ENCODE assay signal across 1 cellular context in genomic region chr15:99976811-99977271, GRCh38.
TF ChIP-seq lines count a peak whose summit lies in the region.

No MANE protein-coding gene starts in this region.

TF ChIP-seq in GM23338, 12 proteins besides CTCF, POLR2A, EP300 and RAD21 (continued from another document):
- TF ChIP-seq REST (IDR thresholded peaks at IDR 0.05; ENCODE audit: unreplicated experiment): no peak
- no peak for TF ChIP-seq ZNF331 (CRISPR knock-in tag; IDR thresholded peaks at IDR 0.05; ENCODE audit: low read depth)
- TF ChIP-seq EZH2phosphoT487 (IDR thresholded peaks at IDR 0.05; ENCODE audit: unreplicated experiment): no peak
TF ChIP-seq in GM23338: peak in this region for 0.
